ENCODE assay signal across 2 cellular contexts in genomic region chr3:42128526-42128925, GRCh38.
TF ChIP-seq lines count a peak whose summit lies in the region.

No MANE protein-coding gene starts in this region.

TF ChIP-seq in A549, 52 proteins besides CTCF, POLR2A, EP300 and RAD21:
- TF ChIP-seq, protein P1, sequence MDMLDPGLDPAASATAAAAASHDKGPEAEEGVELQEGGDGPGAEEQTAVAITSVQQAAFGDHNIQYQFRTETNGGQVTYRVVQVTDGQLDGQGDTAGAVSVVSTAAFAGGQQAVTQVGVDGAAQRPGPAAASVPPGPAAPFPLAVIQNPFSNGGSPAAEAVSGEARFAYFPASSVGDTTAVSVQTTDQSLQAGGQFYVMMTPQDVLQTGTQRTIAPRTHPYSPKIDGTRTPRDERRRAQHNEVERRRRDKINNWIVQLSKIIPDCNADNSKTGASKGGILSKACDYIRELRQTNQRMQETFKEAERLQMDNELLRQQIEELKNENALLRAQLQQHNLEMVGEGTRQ (IDR thresholded peaks at IDR 0.05): no peak
- TF ChIP-seq BCL3 (IDR thresholded peaks at IDR 0.05): no peak
- no peak for TF ChIP-seq ZFP36 (IDR thresholded peaks at IDR 0.05; ENCODE audit: borderline replicate concordance, partially characterized antibody)
TF ChIP-seq in A549: peak in this region for 0.

TF ChIP-seq in GM12878, 131 proteins besides CTCF, POLR2A, EP300 and RAD21:
- TF ChIP-seq YY1 (IDR thresholded peaks at IDR 0.05; ENCODE audit: low read depth, low read length): no peak
- TF ChIP-seq NFXL1 (IDR thresholded peaks at IDR 0.05; ENCODE audit: borderline replicate concordance): no peak
- no peak for TF ChIP-seq ZNF622 (IDR thresholded peaks at IDR 0.05)
- no peak for TF ChIP-seq YBX1 (IDR thresholded peaks at IDR 0.05)
- no peak for TF ChIP-seq IKZF2 (IDR thresholded peaks at IDR 0.05)
- TF ChIP-seq SPI1 (IDR thresholded peaks at IDR 0.05; ENCODE audit: borderline replicate concordance, insufficient read depth, low read depth, low read length): no peak
- TF ChIP-seq TARDBP (IDR thresholded peaks at IDR 0.05; ENCODE audit: borderline replicate concordance): no peak
- TF ChIP-seq TBL1XR1 (IDR thresholded peaks at IDR 0.05; ENCODE audit: low read depth, low read length): no peak
- no peak for TF ChIP-seq RAD51 (IDR thresholded peaks at IDR 0.05)
- TF ChIP-seq BRCA1 (IDR thresholded peaks at IDR 0.05; ENCODE audit: low read depth, low read length): no peak
- no peak for TF ChIP-seq PML (IDR thresholded peaks at IDR 0.05; ENCODE audit: low read length)
- no peak for TF ChIP-seq KDM1A (IDR thresholded peaks at IDR 0.05; ENCODE audit: borderline replicate concordance)
- no peak for TF ChIP-seq CBX5 (IDR thresholded peaks at IDR 0.05; ENCODE audit: low read depth)
- no peak for TF ChIP-seq CBX3 (IDR thresholded peaks at IDR 0.05; ENCODE audit: borderline replicate concordance, low read depth)
- no peak for TF ChIP-seq ATF7 (IDR thresholded peaks at IDR 0.05; ENCODE audit: low read depth)
- no peak for TF ChIP-seq KAT2A (conservative IDR thresholded peaks at IDR 0.05; ENCODE audit: control insufficient read depth, low read depth, low read length)
